1 cellular context compared by ENCODE assay signal in the genomic region with DNA sequence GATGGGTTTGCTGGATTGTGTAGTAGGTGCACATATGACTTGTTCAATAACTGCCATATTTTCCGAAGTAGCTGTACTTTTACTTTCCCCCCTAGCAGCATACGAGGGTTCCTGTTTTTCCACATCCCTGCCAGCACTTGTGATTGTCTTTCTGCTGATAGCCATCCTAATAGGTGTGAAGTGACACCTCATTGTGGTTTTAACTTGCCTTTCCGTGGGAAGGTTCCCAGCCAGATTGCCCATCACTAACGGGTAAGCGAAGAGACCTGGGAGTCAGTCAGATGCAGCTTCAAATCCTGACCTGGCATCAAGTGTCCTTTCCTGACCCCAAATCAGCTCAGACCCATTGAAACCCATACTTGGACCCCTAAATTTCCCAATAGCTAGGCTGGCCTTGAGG.
TF ChIP-seq lines count a peak whose summit lies in the region.

No MANE protein-coding gene starts in this region.

TF ChIP-seq in GM23338, 12 proteins besides CTCF, POLR2A, EP300 and RAD21:
- TF ChIP-seq NANOG (IDR thresholded peaks at IDR 0.05; ENCODE audit: borderline replicate concordance) (no peak), POLR2AphosphoS5 (IDR thresholded peaks at IDR 0.05; ENCODE audit: low read depth) (no peak), JUNB (IDR thresholded peaks at IDR 0.05; ENCODE audit: unreplicated experiment) (no peak), ZNF114 (CRISPR knock-in tag; IDR thresholded peaks at IDR 0.05) (no peak), ZNF331 (CRISPR knock-in tag; IDR thresholded peaks at IDR 0.05; ENCODE audit: low read depth) (no peak), EZH2 (IDR thresholded peaks at IDR 0.05; ENCODE audit: low read depth, unreplicated experiment) (no peak)
- TF ChIP-seq, protein P1, sequence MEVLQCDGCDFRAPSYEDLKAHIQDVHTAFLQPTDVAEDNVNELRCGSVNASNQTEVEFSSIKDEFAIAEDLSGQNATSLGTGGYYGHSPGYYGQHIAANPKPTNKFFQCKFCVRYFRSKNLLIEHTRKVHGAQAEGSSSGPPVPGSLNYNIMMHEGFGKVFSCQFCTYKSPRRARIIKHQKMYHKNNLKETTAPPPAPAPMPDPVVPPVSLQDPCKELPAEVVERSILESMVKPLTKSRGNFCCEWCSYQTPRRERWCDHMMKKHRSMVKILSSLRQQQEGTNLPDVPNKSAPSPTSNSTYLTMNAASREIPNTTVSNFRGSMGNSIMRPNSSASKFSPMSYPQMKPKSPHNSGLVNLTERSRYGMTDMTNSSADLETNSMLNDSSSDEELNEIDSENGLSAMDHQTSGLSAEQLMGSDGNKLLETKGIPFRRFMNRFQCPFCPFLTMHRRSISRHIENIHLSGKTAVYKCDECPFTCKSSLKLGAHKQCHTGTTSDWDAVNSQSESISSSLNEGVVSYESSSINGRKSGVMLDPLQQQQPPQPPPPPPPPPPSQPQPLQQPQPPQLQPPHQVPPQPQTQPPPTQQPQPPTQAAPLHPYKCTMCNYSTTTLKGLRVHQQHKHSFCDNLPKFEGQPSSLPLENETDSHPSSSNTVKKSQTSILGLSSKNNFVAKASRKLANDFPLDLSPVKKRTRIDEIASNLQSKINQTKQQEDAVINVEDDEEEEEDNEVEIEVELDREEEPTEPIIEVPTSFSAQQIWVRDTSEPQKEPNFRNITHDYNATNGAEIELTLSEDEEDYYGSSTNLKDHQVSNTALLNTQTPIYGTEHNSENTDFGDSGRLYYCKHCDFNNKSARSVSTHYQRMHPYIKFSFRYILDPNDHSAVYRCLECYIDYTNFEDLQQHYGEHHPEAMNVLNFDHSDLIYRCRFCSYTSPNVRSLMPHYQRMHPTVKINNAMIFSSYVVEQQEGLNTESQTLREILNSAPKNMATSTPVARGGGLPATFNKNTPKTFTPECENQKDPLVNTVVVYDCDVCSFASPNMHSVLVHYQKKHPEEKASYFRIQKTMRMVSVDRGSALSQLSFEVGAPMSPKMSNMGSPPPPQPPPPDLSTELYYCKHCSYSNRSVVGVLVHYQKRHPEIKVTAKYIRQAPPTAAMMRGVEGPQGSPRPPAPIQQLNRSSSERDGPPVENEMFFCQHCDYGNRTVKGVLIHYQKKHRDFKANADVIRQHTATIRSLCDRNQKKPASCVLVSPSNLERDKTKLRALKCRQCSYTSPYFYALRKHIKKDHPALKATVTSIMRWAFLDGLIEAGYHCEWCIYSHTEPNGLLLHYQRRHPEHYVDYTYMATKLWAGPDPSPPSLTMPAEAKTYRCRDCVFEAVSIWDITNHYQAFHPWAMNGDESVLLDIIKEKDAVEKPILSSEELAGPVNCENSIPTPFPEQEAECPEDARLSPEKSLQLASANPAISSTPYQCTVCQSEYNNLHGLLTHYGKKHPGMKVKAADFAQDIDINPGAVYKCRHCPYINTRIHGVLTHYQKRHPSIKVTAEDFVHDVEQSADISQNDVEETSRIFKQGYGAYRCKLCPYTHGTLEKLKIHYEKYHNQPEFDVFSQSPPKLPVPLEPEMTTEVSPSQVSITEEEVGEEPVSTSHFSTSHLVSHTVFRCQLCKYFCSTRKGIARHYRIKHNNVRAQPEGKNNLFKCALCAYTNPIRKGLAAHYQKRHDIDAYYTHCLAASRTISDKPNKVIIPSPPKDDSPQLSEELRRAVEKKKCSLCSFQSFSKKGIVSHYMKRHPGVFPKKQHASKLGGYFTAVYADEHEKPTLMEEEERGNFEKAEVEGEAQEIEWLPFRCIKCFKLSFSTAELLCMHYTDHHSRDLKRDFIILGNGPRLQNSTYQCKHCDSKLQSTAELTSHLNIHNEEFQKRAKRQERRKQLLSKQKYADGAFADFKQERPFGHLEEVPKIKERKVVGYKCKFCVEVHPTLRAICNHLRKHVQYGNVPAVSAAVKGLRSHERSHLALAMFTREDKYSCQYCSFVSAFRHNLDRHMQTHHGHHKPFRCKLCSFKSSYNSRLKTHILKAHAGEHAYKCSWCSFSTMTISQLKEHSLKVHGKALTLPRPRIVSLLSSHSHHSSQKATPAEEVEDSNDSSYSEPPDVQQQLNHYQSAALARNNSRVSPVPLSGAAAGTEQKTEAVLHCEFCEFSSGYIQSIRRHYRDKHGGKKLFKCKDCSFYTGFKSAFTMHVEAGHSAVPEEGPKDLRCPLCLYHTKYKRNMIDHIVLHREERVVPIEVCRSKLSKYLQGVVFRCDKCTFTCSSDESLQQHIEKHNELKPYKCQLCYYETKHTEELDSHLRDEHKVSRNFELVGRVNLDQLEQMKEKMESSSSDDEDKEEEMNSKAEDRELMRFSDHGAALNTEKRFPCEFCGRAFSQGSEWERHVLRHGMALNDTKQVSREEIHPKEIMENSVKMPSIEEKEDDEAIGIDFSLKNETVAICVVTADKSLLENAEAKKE (CRISPR knock-in tag; IDR thresholded peaks at IDR 0.05), result no peak
- TF ChIP-seq, protein P2, sequence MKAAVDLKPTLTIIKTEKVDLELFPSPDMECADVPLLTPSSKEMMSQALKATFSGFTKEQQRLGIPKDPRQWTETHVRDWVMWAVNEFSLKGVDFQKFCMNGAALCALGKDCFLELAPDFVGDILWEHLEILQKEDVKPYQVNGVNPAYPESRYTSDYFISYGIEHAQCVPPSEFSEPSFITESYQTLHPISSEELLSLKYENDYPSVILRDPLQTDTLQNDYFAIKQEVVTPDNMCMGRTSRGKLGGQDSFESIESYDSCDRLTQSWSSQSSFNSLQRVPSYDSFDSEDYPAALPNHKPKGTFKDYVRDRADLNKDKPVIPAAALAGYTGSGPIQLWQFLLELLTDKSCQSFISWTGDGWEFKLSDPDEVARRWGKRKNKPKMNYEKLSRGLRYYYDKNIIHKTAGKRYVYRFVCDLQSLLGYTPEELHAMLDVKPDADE (IDR thresholded peaks at IDR 0.05), result no peak
